Comparison of ENCODE assay signal across 8 cellular contexts in genomic region chr9:19229725-19230355, GRCh38. TPM values are rescaled to one million over a fixed set of nuclear protein-coding genes. Genes with fewer than 3 reads are reported as not detected.
A peak's percentile ranks its signal among the peaks of the same experiment; 100 is the strongest.
DNase-seq lines count a peak whose midpoint lies in the region; ATAC-seq and TF ChIP-seq lines count a peak whose summit lies in the region.

No MANE protein-coding gene starts in this region.

- DNase-seq in CD4-positive, alpha-beta memory T cell = peak; percentile 61 to 74 (median 69)
- peak; percentile 33 for DNase-seq in GM19240 (ENCODE audit: insufficient read length, low spot score)
- DNase-seq in NCI-H510A (lab: John Stamatoyannopoulos, UW) = peak; percentile 33
- no peak for DNase-seq in activated T-cell treated with anti-CD3 and anti-CD28 coated beads, Interleukin-2, amount 50 U/mL, for 4 hours
- peak; percentile 49 for DNase-seq in foreskin melanocyte
- peak; percentile 89 for DNase-seq in osteocyte (ENCODE audit: extremely low spot score, unreplicated experiment)
- DNase-seq in medulla oblongata (ENCODE audit: extremely low spot score) = no peak

- H3K9me3 Mint-ChIP-seq in CD4-positive, alpha-beta memory T cell = no peaks in the 10 kb centered on the region
- H3K9me3 Mint-ChIP-seq in activated T-cell treated with anti-CD3 and anti-CD28 coated beads, Interleukin-2, amount 50 U/mL, for 4 hours = no peaks in the 10 kb centered on the region
- no peaks in the 10 kb centered on the region for H3K9me3 Mint-ChIP-seq in osteocyte (ENCODE audit: unreplicated experiment)

- H3K27me3 Mint-ChIP-seq in CD4-positive, alpha-beta memory T cell = no peaks in the 10 kb centered on the region
- no peaks in the 10 kb centered on the region for H3K27me3 Mint-ChIP-seq in activated T-cell treated with anti-CD3 and anti-CD28 coated beads, Interleukin-2, amount 50 U/mL, for 4 hours (ENCODE audit: low read depth)
- H3K27me3 Mint-ChIP-seq in osteocyte (ENCODE audit: unreplicated experiment) = no peaks in the 10 kb centered on the region

- H3K4me1 Mint-ChIP-seq in CD4-positive, alpha-beta memory T cell = peaks cover 5 to 11% (median 9%) of the 10 kb centered on the region in 4 donors
- peaks cover 5% of the 10 kb centered on the region for H3K4me1 Mint-ChIP-seq in activated T-cell treated with anti-CD3 and anti-CD28 coated beads, Interleukin-2, amount 50 U/mL, for 4 hours (ENCODE audit: low read depth)
- peaks cover 10% of the 10 kb centered on the region for H3K4me1 Mint-ChIP-seq in osteocyte (ENCODE audit: unreplicated experiment)

- TF ChIP-seq CTCF in osteocyte (IDR thresholded peaks at IDR 0.05) = no peak

- H3K36me3 ChIP-seq in CD4-positive, alpha-beta memory T cell (ENCODE audit: insufficient read depth, low read length) = no peaks in the 10 kb centered on the region

- intact Hi-C loops in CD4-positive, alpha-beta memory T cell (cut with micrococcal nuclease) = loop anchor here (1.0 to 5.0 kb wide), 9 partner anchors 46 to 227 kb away; partner anchors contain the start of genes ACER2, HAUS6, PLIN2 and RPS6

- H3K4me1 ChIP-seq in CD4-positive, alpha-beta memory T cell (ENCODE audit: insufficient read depth, low read length) = peaks cover 25% of the 10 kb centered on the region

- peak overlapping the region; percentile 73 for H3K27ac ChIP-seq in CD4-positive, alpha-beta memory T cell (ENCODE audit: low read depth, low read length)

- peak overlapping the region in 6 of 7 donors; percentile 62 to 93 (median 90) for H3K27ac Mint-ChIP-seq in CD4-positive, alpha-beta memory T cell
- peak overlapping the region; percentile 86 for H3K27ac Mint-ChIP-seq in osteocyte (ENCODE audit: unreplicated experiment)

- H3K9me3 ChIP-seq in CD4-positive, alpha-beta memory T cell (ENCODE audit: control insufficient read depth in 1 of 2, low read length in 2 of 2) = no peaks in the 10 kb centered on the region

- ATAC-seq in HG03342 (IDR thresholded peaks at IDR 0.05; ENCODE audit: unreplicated experiment) = peak; percentile 64
- peak; percentile 62 to 63 for ATAC-seq in activated T-cell treated with anti-CD3 and anti-CD28 coated beads, Interleukin-2, amount 50 U/mL, for 4 hours

- POLR2A ChIA-PET in CD4-positive, alpha-beta memory T cell (lab: Charles Lee; ENCODE audit: partially characterized antibody) = interaction anchor here (0.6 to 5.3 kb wide), 13 partner anchors 9 to 237 kb away, joined by 3 to 54 read pairs (median 4); partner anchors contain the start of genes RPS6 and RRAGA

- peaks cover 0 to 6% of the 10 kb centered on the region in 2 donors for H3K36me3 Mint-ChIP-seq in CD4-positive, alpha-beta memory T cell
- no peaks in the 10 kb centered on the region for H3K36me3 Mint-ChIP-seq in activated T-cell treated with anti-CD3 and anti-CD28 coated beads, Interleukin-2, amount 50 U/mL, for 4 hours (ENCODE audit: insufficient read depth)
- H3K36me3 Mint-ChIP-seq in osteocyte (ENCODE audit: unreplicated experiment) = no peaks in the 10 kb centered on the region

- peak overlapping the region in 1 of 2 donors; percentile 73 for H3K4me3 ChIP-seq in CD4-positive, alpha-beta memory T cell (ENCODE audit: low read length in 2 of 2)

- peak overlapping the region in 6 of 8 donors; percentile 82 to 89 (median 88) for H3K4me3 Mint-ChIP-seq in CD4-positive, alpha-beta memory T cell
- no peak overlapping the region for H3K4me3 Mint-ChIP-seq in activated T-cell treated with anti-CD3 and anti-CD28 coated beads, Interleukin-2, amount 50 U/mL, for 4 hours
- H3K4me3 Mint-ChIP-seq in osteocyte (ENCODE audit: unreplicated experiment) = peak overlapping the region; percentile 87

- H3K27me3 ChIP-seq in CD4-positive, alpha-beta memory T cell (ENCODE audit: insufficient read depth, low read length) = no peaks in the 10 kb centered on the region

- CTCF ChIA-PET in CD4-positive, alpha-beta memory T cell (lab: Charles Lee; ENCODE audit: partially characterized antibody) = interaction anchor here (0.7 to 1.5 kb wide), 3 partner anchors 44 to 235 kb away, joined by 3 to 5 read pairs (median 4); no protein-coding TSS in a partner anchor

RNA-seq across cellular contexts. Expression of gene DENND4C, which starts 0.7 kb away (rescaled TPM):
- total RNA-seq in CD4-positive, alpha-beta memory T cell = 10 to 100 TPM; 69.0 to 71.8 TPM
- polyA plus RNA-seq in CD4-positive, alpha-beta memory T cell = 10 to 100 TPM; 29.4 to 46.0 TPM
- total RNA-seq in activated T-cell treated with anti-CD3 and anti-CD28 coated beads, Interleukin-2, amount 50 U/mL, for 4 hours = 10 to 100 TPM in 1 of 3 donors, 1 to 10 TPM in 2; 9.0 to 11.3 (median 9.7) TPM
- total RNA-seq in osteocyte = 41.3 and 45.9 TPM in 2 replicates

Comparison
In these comparisons a context has a peak if more than half of its experiments do, and no peak if none do; other contexts are left out.
1. DNase-seq: peak in CD4-positive, alpha-beta memory T cell (5 of 5), GM19240 (single experiment), NCI-H510A (single experiment), foreskin melanocyte (single experiment) and osteocyte (single experiment); none in activated T-cell treated with anti-CD3 and anti-CD28 coated beads, Interleukin-2, amount 50 U/mL, for 4 hours (single experiment) and medulla oblongata (single experiment).